Comparison of ENCODE assay signal across 9 cellular contexts in the genomic region with DNA sequence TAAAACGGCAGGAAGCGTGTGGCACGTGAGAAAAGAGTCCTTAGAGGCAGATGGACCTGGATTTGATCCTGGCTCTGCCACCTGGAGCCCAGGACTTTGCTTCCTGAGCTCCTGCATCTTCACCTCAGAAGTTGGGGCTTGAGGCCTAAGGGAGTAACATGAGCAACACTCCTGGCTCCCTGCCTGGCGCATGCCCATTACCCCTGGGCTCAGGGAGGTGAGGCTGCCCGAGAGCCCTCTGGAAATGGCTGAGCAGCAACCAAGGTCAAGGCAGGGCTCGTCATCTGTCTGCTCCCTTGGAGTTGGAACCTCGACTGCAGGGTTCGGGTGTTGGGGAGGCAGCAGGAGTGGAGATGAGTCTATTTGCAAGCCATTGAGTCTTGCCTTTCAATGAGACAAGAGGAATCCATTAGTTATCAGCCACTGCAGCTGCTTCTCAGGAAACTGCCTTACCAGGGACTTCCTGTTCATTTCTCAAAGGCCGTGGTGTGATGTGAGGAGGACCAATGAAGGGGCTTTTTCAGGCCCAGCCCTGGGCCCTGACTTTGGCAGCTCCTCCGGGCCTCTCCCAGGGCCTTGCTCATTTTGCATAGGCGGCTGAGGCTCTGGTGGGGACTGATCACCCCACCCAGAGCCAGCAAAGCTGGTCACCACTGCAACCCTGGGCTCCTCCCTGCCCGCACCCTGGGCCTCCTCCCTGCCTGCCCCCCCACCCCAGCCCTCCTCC. TPM values are rescaled to one million over a fixed set of nuclear protein-coding genes. Genes with fewer than 3 reads are reported as not detected.
DNase-seq lines count a peak whose midpoint lies in the region; ATAC-seq and FAIRE-seq lines count a peak whose summit lies in the region.
"Had no signal": no experiment of that assay in that cellular context is flagged by ENCODE, and none has a peak within 500 bp of the region (broad histone marks: within the 10 kb centered on the region; RNA-seq: fewer than 3 reads in every experiment).

No MANE protein-coding gene starts in this region.

- peak overlapping the region; percentile 56 for H3K27ac ChIP-seq in skeletal muscle tissue (ENCODE audit: low read depth, low read length)
- H3K27ac ChIP-seq: KMS-11 had no signal

- ATAC-seq in GM18858 (IDR thresholded peaks at IDR 0.05; ENCODE audit: unreplicated experiment) (peak; percentile 84), HG02973 (IDR thresholded peaks at IDR 0.05; ENCODE audit: unreplicated experiment) (peak; percentile 71), left ventricle myocardium superior (peak; percentile 72)

- FAIRE-seq in urothelium cell line (lab: Jason Lieb, UNC): no peak

- peaks cover 0 to 4% (median 4%) of the 10 kb centered on the region in 3 donors for H3K36me3 ChIP-seq in skeletal muscle tissue (ENCODE audit: control insufficient read depth in 3 of 3, insufficient read depth in 3 of 3, low read length in 3 of 3)

- H3K9ac ChIP-seq in skeletal muscle tissue (ENCODE audit: low read depth in 1 of 3, low read length in 3 of 3): peak overlapping the region in 1 of 3 donors; percentile 40
- H3K9ac ChIP-seq: KMS-11 had no signal

- peaks cover 11 to 34% (median 32%) of the 10 kb centered on the region in 3 donors for H3K4me1 ChIP-seq in skeletal muscle tissue (ENCODE audit: control insufficient read depth in 3 of 3, insufficient read depth in 3 of 3, low read length in 3 of 3)

- peak overlapping the region in 1 of 3 donors; percentile 41 for H3K4me3 ChIP-seq in skeletal muscle tissue (ENCODE audit: low read length in 3 of 3)

- intact Hi-C loops in left ventricle myocardium superior (cut with micrococcal nuclease): no loop called here

- peaks cover 5 to 9% (median 8%) of the 10 kb centered on the region in 3 donors for H3K27me3 ChIP-seq in skeletal muscle tissue (ENCODE audit: control insufficient read depth in 3 of 3, insufficient read depth in 3 of 3, low read length in 3 of 3)

- no peaks in the 10 kb centered on the region for H3K9me3 ChIP-seq in skeletal muscle tissue (ENCODE audit: control insufficient read depth in 3 of 3, low read length in 3 of 3)

- DNase-seq in AML-193 (lab: John Stamatoyannopoulos, UW): peak; percentile 83 to 91
- DNase-seq in NCI-H345 (lab: John Stamatoyannopoulos, UW): peak; percentile 67
- DNase-seq in activated gamma-delta T cell treated with Interleukin-2 at 50 U/mL for 16 hours: peak; percentile 60
- DNase-seq in left ventricle myocardium superior: peak; percentile 73
- DNase-seq in urothelium cell line (ENCODE audit: low spot score): no peak

RNA-seq across cellular contexts. Expression of a gene that starts 6.3 kb away (rescaled TPM):
- total RNA-seq in left ventricle myocardium superior (24.7 TPM), skeletal muscle tissue (41.2 TPM)

RNA-seq across cellular contexts. Expression of a gene that starts 17.6 kb away (rescaled TPM):
- total RNA-seq in left ventricle myocardium superior: 26.3 TPM
- 16.2 TPM for total RNA-seq in skeletal muscle tissue

RNA-seq across cellular contexts. Expression of a gene that starts 41.7 kb away (rescaled TPM):
- total RNA-seq in left ventricle myocardium superior (6.4 TPM), skeletal muscle tissue (11.0 TPM)

RNA-seq across cellular contexts. Expression of a gene that starts 42.0 kb away (rescaled TPM):
- total RNA-seq in left ventricle myocardium superior: 130 TPM
- total RNA-seq in skeletal muscle tissue: 118 TPM

RNA-seq across cellular contexts. Expression of a gene that starts 56.9 kb away (rescaled TPM):
- 69.7 TPM for total RNA-seq in left ventricle myocardium superior
- 43.3 TPM for total RNA-seq in skeletal muscle tissue
